In genomic region chr5:142794527-142794926, GRCh38 we compare ENCODE assay signal across 14 cellular contexts. TPM values are rescaled to one million over a fixed set of nuclear protein-coding genes. Genes with fewer than 3 reads are reported as not detected.
A peak's percentile ranks its signal among the peaks of the same experiment; 100 is the strongest.
DNase-seq lines count a peak whose midpoint lies in the region; ATAC-seq and TF ChIP-seq lines count a peak whose summit lies in the region.
"Had no signal": no experiment of that assay in that cellular context is flagged by ENCODE, and none has a peak within 500 bp of the region (broad histone marks: within the 10 kb centered on the region; RNA-seq: fewer than 3 reads in every experiment).

No MANE protein-coding gene starts in this region.

- H3K27ac ChIP-seq in right atrium auricular region: peak overlapping the region in 1 of 2 donors; percentile 30
- no peak overlapping the region for H3K27ac ChIP-seq in SJCRH30
- H3K27ac ChIP-seq: KMS-11 had no signal

- H3K36me3 ChIP-seq in right atrium auricular region (no peaks in the 10 kb centered on the region), SJCRH30 (no peaks in the 10 kb centered on the region)

- H3K4me3 ChIP-seq in right atrium auricular region (no peak overlapping the region), SJCRH30 (no peak overlapping the region)

- no peaks in the 10 kb centered on the region for H3K27me3 Mint-ChIP-seq in central memory CD8-positive, alpha-beta T cell

- H3K4me1 ChIP-seq in right atrium auricular region (peaks cover 0 to 68% of the 10 kb centered on the region in 2 donors), SJCRH30 (no peaks in the 10 kb centered on the region)

- no peaks in the 10 kb centered on the region for H3K9me3 Mint-ChIP-seq in central memory CD8-positive, alpha-beta T cell

- H3K27ac Mint-ChIP-seq in central memory CD8-positive, alpha-beta T cell (ENCODE audit: low read depth): peak overlapping the region; percentile 36

- TF ChIP-seq CTCF in right atrium auricular region (IDR thresholded peaks at IDR 0.05): no peak

- intact Hi-C loops in Right ventricle myocardium superior (cut with DNase I): no loop called here

- H3K36me3 Mint-ChIP-seq in central memory CD8-positive, alpha-beta T cell (ENCODE audit: insufficient read depth): peaks cover 9% of the 10 kb centered on the region

- DNase-seq in Right ventricle myocardium superior (no peak), right atrium auricular region (ENCODE audit: low spot score) (no peak), left lobe of liver (ENCODE audit: low spot score) (no peak), A172 (ENCODE audit: low spot score) (no peak), SJCRH30 (no peak), NCI-H1417 (lab: John Stamatoyannopoulos, UW) (no peak)
- no peak for DNase-seq in central memory CD8-positive, alpha-beta T cell (ENCODE audit: low spot score in 2 of 2)
- DNase-seq: DMS153, NCI-H1092, NCI-H1694, NCI-H2107, NCI-H226, NCI-H526 had no signal

- H3K9me3 ChIP-seq in right atrium auricular region: no peaks in the 10 kb centered on the region
- no peaks in the 10 kb centered on the region for H3K9me3 ChIP-seq in SJCRH30 (replicated peaks)

- peaks cover 74% of the 10 kb centered on the region for H3K4me1 Mint-ChIP-seq in central memory CD8-positive, alpha-beta T cell

- H3K27me3 ChIP-seq in right atrium auricular region (no peaks in the 10 kb centered on the region), SJCRH30 (no peaks in the 10 kb centered on the region)

- ATAC-seq in Right ventricle myocardium superior (ENCODE audit: poor library complexity) (peak; percentile 49), left lobe of liver (peak; percentile 57)
- ATAC-seq in central memory CD8-positive, alpha-beta T cell (replicated peaks; ENCODE audit: extremely low read depth, poor library complexity, severe bottlenecking): no peak

- H3K4me3 Mint-ChIP-seq in central memory CD8-positive, alpha-beta T cell: no peak overlapping the region

RNA-seq across cellular contexts. Expression of gene ARHGAP26, which starts 24.4 kb away (rescaled TPM):
- total RNA-seq in Right ventricle myocardium superior (32.5 TPM), right atrium auricular region (10 to 100 TPM; 29.8 to 31.6 TPM), left lobe of liver (7.4 TPM)
- 1.6 and 3.8 TPM in 2 replicates for total RNA-seq in A172 (2014; rRNA removed; shearing (Covaris generic))
- total RNA-seq in SJCRH30 (2014; rRNA removed; shearing (Covaris generic)): 16.9 and 18.8 TPM in 2 replicates
